In the genomic region with DNA sequence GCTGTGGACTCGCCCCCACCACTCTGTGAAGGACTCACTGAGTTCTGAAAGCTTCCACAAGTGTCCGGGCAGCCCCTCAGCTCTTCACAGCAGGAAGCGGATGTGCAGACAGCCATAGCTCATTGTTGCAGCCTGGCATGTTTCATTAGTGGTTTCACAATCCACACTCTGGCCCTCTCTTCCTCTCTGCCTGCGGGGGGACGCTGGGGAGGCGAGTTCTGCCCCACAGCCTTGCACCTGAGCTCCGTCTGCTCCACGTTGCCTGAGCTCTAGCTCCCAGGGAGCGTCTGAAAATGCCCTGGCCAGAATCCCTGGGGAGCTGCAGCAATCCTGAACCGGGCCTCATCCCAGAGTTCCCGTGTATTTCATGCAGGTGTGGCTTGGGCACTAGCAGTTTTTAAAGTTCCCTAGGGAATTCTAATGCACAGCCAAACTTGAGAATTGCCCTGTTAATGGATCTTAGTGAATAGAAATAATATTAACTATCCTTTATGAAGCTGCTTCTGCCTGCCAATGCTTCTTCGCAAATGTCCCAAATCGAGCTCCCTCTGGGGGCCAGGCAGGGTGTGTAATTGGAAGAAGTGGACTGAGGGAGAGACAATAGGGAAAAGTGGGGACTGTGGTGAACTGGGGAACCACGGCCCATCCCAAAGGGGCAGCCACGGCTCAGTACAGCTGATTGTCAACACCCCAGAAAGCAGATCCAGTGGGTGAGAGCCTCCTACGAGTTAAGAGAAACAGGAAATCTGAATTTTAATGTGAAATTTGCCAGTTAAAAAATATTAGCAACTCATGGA, we compare ENCODE assay signal across 8 cellular contexts. TPM values are rescaled to one million over a fixed set of nuclear protein-coding genes. Genes with fewer than 3 reads are reported as not detected.
DNase-seq lines count a peak whose midpoint lies in the region; ATAC-seq and TF ChIP-seq lines count a peak whose summit lies in the region.

No MANE protein-coding gene starts in this region.

- H3K4me1 Mint-ChIP-seq in nephron progenitor cell = peaks cover 68% of the 10 kb centered on the region

- H3K79me2 ChIP-seq in MM.1S (ENCODE audit: low read length) = 0 out of 2 replicates have a peak, but pooled peaks cover 4% of the 10 kb centered on the region

- H3K4me2 ChIP-seq in MM.1S (ENCODE audit: low read depth, low read length) = peak overlapping the region; percentile 77

- no peaks in the 10 kb centered on the region for H3K36me3 ChIP-seq in MM.1S (replicated peaks; ENCODE audit: insufficient read depth, low read length)
- no peaks in the 10 kb centered on the region for H3K36me3 ChIP-seq in body of pancreas (replicated peaks in 1 of 2; ENCODE audit: insufficient read depth in 1 of 2, low read depth in 2 of 2)

- ATAC-seq in GM21528 (IDR thresholded peaks at IDR 0.05; ENCODE audit: low FRiP score, unreplicated experiment) (peak; percentile 65), body of pancreas (peak; percentile 33), HG02970 (IDR thresholded peaks at IDR 0.05; ENCODE audit: low FRiP score, unreplicated experiment) (no peak)

- peak overlapping the region; percentile 59 for H3K27ac Mint-ChIP-seq in nephron progenitor cell

- H2AFZ ChIP-seq in MM.1S (ENCODE audit: low read length) = peak overlapping the region; percentile 59

- H3K4me3 ChIP-seq in MM.1S (ENCODE audit: low read length) (peak overlapping the region; percentile 39; the same call in 1 of the 2 replicates), body of pancreas (no peak overlapping the region)

- peaks cover 53% of the 10 kb centered on the region for H3F3A ChIP-seq in MM.1S (ENCODE audit: insufficient read depth, low read length)

- TF ChIP-seq POLR2A in body of pancreas (IDR thresholded peaks at IDR 0.05) = no peak

- no peak overlapping the region for H3K4me3 Mint-ChIP-seq in nephron progenitor cell

- TF ChIP-seq CTCF in MM.1S (IDR thresholded peaks at IDR 0.05; ENCODE audit: low read length) (peak; percentile 51), body of pancreas (IDR thresholded peaks at IDR 0.05) (peak in 2 of 7 experiments; percentile 7 to 17), nephron progenitor cell (IDR thresholded peaks at IDR 0.05) (no peak)

- peaks cover 63% of the 10 kb centered on the region for H3K4me1 ChIP-seq in MM.1S (ENCODE audit: low read length)
- no peaks in the 10 kb centered on the region for H3K4me1 ChIP-seq in body of pancreas

- no peaks in the 10 kb centered on the region for H3K9me2 ChIP-seq in MM.1S (replicated peaks; ENCODE audit: insufficient read depth, low read length)

- peaks cover 58% of the 10 kb centered on the region for H3K27me3 Mint-ChIP-seq in nephron progenitor cell (ENCODE audit: low read depth, poor library complexity)

- DNase-seq in NK-92 treated with Interleukin-12 subunit alpha and Interleukin-12 subunit beta, amount 100 ng/mL, for 24 hours (lab: John Stamatoyannopoulos, UW) = peak; percentile 52
- no peak for DNase-seq in NK-92 (lab: John Stamatoyannopoulos, UW; ENCODE audit: unreplicated experiment)
- peak; percentile 86 for DNase-seq in MM.1S
- DNase-seq in body of pancreas = peak in 1 of 4 donors; percentile 50
- DNase-seq in nephron progenitor cell = no peak
- no peak for DNase-seq in T1000 (lab: John Stamatoyannopoulos, UW)

- H4K20me1 ChIP-seq in MM.1S (ENCODE audit: insufficient read depth, low read length) = no peaks in the 10 kb centered on the region

- H3K9me3 Mint-ChIP-seq in nephron progenitor cell = no peaks in the 10 kb centered on the region

- intact Hi-C loops in body of pancreas (cut with DNase I) = no loop called here

- no peaks in the 10 kb centered on the region for H3K27me3 ChIP-seq in MM.1S (replicated peaks; ENCODE audit: insufficient read depth, low read length)
- no peaks in the 10 kb centered on the region for H3K27me3 ChIP-seq in body of pancreas

- H3K9ac ChIP-seq in MM.1S (ENCODE audit: low read length) = peak overlapping the region; percentile 69

- H3K36me3 Mint-ChIP-seq in nephron progenitor cell (ENCODE audit: low read depth) = no peaks in the 10 kb centered on the region

- WGBS in body of pancreas, 2 donors = 28 to 35% methylated on average over 16 of the region's 16 CpGs

- H3K9me3 ChIP-seq in MM.1S (replicated peaks; ENCODE audit: insufficient read depth, low read length) = no peaks in the 10 kb centered on the region
- no peaks in the 10 kb centered on the region for H3K9me3 ChIP-seq in body of pancreas

- H3K27ac ChIP-seq in MM.1S (ENCODE audit: low read length) = peak overlapping the region; percentile 92
- no peak overlapping the region for H3K27ac ChIP-seq in body of pancreas

RNA-seq across cellular contexts. Expression of a gene that starts 51.5 kb away (rescaled TPM):
- total RNA-seq in body of pancreas = not detected

Comparison
In these comparisons a context has a peak if more than half of its experiments do, and no peak if none do; other contexts are left out.
1. DNase-seq: peak in NK-92 treated with Interleukin-12 subunit alpha and Interleukin-12 subunit beta, amount 100 ng/mL, for 24 hours (single experiment) and MM.1S (single experiment); none in NK-92 (single experiment), nephron progenitor cell (single experiment) and T1000 (single experiment).